1 cellular context compared by ENCODE assay signal in genomic region chr4:1856071-1856919, GRCh38.
TF ChIP-seq lines count a peak whose summit lies in the region.

Gene LETM1 (minus strand): TSS chr4:1856156. CDS start chr4:1855950, 206 bp downstream.

TF ChIP-seq in K562, 482 proteins besides CTCF, POLR2A, EP300 and RAD21 (continued from another document and continues in another):
- TF ChIP-seq MLLT1 (IDR thresholded peaks at IDR 0.05) (peak in 1 of 2 experiments; percentile 88; a peak in 2 of 4 replicates), CBFA2T3 (IDR thresholded peaks at IDR 0.05) (0 out of 2 replicates have a peak, but pooled peaks have one; percentile 2), ZNF584 (CRISPR knock-in tag; IDR thresholded peaks at IDR 0.05; ENCODE audit: low read depth) (no peak), ZNF318 (IDR thresholded peaks at IDR 0.05; ENCODE audit: borderline replicate concordance in 1 of 2, low read depth in 1 of 2) (no peak), TBL1XR1 (IDR thresholded peaks at IDR 0.05; ENCODE audit: low read length in 2 of 2) (no peak), XRCC4 (IDR thresholded peaks at IDR 0.05; ENCODE audit: extremely low read depth, insufficient read depth, insufficient read length) (no peak), RNF2 (IDR thresholded peaks at IDR 0.05) (peak; percentile 10; the same call in 1 of the 2 replicates), ZKSCAN8 (CRISPR knock-in tag; IDR thresholded peaks at IDR 0.05) (no peak), NR2F6 (CRISPR knock-in tag; IDR thresholded peaks at IDR 0.05) (no peak), FIP1L1 (IDR thresholded peaks at IDR 0.05; ENCODE audit: low read depth, low read length, poor library complexity, severe bottlenecking) (peak; percentile 82), KDM5B (IDR thresholded peaks at IDR 0.05; ENCODE audit: insufficient replicate concordance, low read depth, low read length) (peak; percentile 72), RNF219 (CRISPR knock-in tag; IDR thresholded peaks at IDR 0.05) (no peak), SAFB (IDR thresholded peaks at IDR 0.05; ENCODE audit: borderline replicate concordance, low read depth, low read length) (peak; percentile 87), PHF20 (IDR thresholded peaks at IDR 0.05; ENCODE audit: partially characterized antibody) (peak; percentile 48), CCNT2 (IDR thresholded peaks at IDR 0.05; ENCODE audit: borderline replicate concordance, extremely low read depth, insufficient read length, low read depth, low read length) (peak; percentile 78), PTRF (tag; IDR thresholded peaks at IDR 0.05) (no peak), C11orf30 (IDR thresholded peaks at IDR 0.05; ENCODE audit: low read depth) (peak; percentile 28; the same call in 1 of the 2 replicates), ATF7 (IDR thresholded peaks at IDR 0.05) (peak; percentile 76; the same call in 1 of the 2 replicates), GTF2E2 (tag; IDR thresholded peaks at IDR 0.05) (peak; percentile 38; the same call in 1 of the 2 replicates), TGIF2 (CRISPR knock-in tag; IDR thresholded peaks at IDR 0.05) (no peak; the same call in 1 of the 2 replicates), TBP (optimal IDR thresholded peaks at IDR 0.05; ENCODE audit: low read depth, low read length) (peak; percentile 76), JUNB (CRISPR knock-in tag; conservative IDR thresholded peaks at IDR 0.05) (no peak), HMBOX1 (IDR thresholded peaks at IDR 0.05) (no peak), MIER1 (IDR thresholded peaks at IDR 0.05; ENCODE audit: low read depth) (no peak), RBM25 (IDR thresholded peaks at IDR 0.05; ENCODE audit: low read depth, low read length, severe bottlenecking) (peak; percentile 63), SETDB1 (IDR thresholded peaks at IDR 0.05; ENCODE audit: low read length) (peak; percentile 68), BHLHE40 (IDR thresholded peaks at IDR 0.05; ENCODE audit: low read length) (peak; percentile 9; the same call in 1 of the 2 replicates), ZNF780A (CRISPR knock-in tag; IDR thresholded peaks at IDR 0.05) (no peak), ZNF408 (CRISPR knock-in tag; IDR thresholded peaks at IDR 0.05; ENCODE audit: low read depth) (no peak), HMGN3 (IDR thresholded peaks at IDR 0.05; ENCODE audit: borderline replicate concordance, extremely low read depth, insufficient read length, low read depth, low read length) (peak; percentile 87), ZBTB40 (IDR thresholded peaks at IDR 0.05) (peak; percentile 86), ZBTB40 (CRISPR knock-in tag; IDR thresholded peaks at IDR 0.05) (no peak), SMARCE1 (IDR thresholded peaks at IDR 0.05) (no peak), NR2C2 (CRISPR knock-in tag; IDR thresholded peaks at IDR 0.05) (peak; percentile 76; the same call in 1 of the 2 replicates), NR2C2 (tag; IDR thresholded peaks at IDR 0.05) (peak; percentile 91), PHF8 (IDR thresholded peaks at IDR 0.05; ENCODE audit: borderline replicate concordance, low read length) (peak; percentile 83; the same call in 1 of the 2 replicates), CBX1 (IDR thresholded peaks at IDR 0.05; ENCODE audit: low read depth) (0 out of 2 replicates have a peak, but pooled peaks have one; percentile 21), KDM2B (CRISPR knock-in tag; IDR thresholded peaks at IDR 0.05) (peak; percentile 78; the same call in 1 of the 2 replicates), ZNF695 (CRISPR knock-in tag; IDR thresholded peaks at IDR 0.05) (no peak), CAMTA2 (CRISPR knock-in tag; conservative IDR thresholded peaks at IDR 0.05) (no peak)
